Comparison of ENCODE assay signal across 21 cellular contexts in the genomic region with DNA sequence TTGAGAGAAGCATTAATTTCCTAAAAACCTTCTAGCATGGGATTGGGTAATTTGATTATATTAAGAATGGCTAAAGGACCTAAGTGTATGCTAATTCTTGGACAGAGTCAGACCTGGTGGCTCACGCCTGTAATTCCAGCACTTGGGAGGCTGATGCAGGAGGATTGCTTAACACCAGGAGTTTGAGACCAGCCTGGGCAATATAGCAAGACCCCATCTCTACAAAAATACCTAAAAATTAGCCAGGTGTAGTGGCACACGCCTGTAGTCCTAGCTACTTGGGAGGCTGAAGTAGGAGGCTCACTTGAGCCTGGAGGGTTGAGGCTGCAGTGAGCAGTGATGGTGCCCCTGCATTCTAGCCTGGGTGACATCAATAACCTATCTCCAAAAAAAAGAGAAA. TPM values are rescaled to one million over a fixed set of nuclear protein-coding genes. Genes with fewer than 3 reads are reported as not detected.
DNase-seq lines count a peak whose midpoint lies in the region; ATAC-seq and TF ChIP-seq lines count a peak whose summit lies in the region.
"Had no signal": no experiment of that assay in that cellular context is flagged by ENCODE, and none has a peak within 500 bp of the region (broad histone marks: within the 10 kb centered on the region; RNA-seq: fewer than 3 reads in every experiment).

No MANE protein-coding gene starts in this region.

- DNase-seq in natural killer cell, result no peak
- DNase-seq in natural killer cell treated with Interleukin-12 subunit alpha and Interleukin-12 subunit beta and Interleukin-15 and Interleukin-18, amount 100 ng/mL, for 72 hours (ENCODE audit: low spot score), result no peak
- DNase-seq in T-helper 17 cell, result no peak
- no peak for DNase-seq in endothelial cell (ENCODE audit: low spot score)
- DNase-seq in NCI-H2107 treated with DMSO at 0.1 percent for 48 hours (lab: John Stamatoyannopoulos, UW; ENCODE audit: unreplicated experiment), result no peak
- DNase-seq: 8988T; ACHN; C1 segment of cervical spinal cord; Calu3; CD4-positive, alpha-beta memory T cell; COR-L47; DMS53; DMS79 treated with DMSO at 0.1 percent for 48 hours; GF-D8 had no signal

- intact Hi-C loops in natural killer cell (cut with micrococcal nuclease), result no loop called here

- H3K4me3 Mint-ChIP-seq in natural killer cell, result no peak overlapping the region
- no peak overlapping the region for H3K4me3 Mint-ChIP-seq in natural killer cell treated with Interleukin-12 subunit alpha and Interleukin-12 subunit beta and Interleukin-15 and Interleukin-18, amount 100 ng/mL, for 72 hours
- no peak overlapping the region for H3K4me3 Mint-ChIP-seq in T-helper 17 cell
- H3K4me3 Mint-ChIP-seq in endothelial cell (ENCODE audit: unreplicated experiment), result peak overlapping the region; percentile 24
- H3K4me3 Mint-ChIP-seq: CD4-positive, alpha-beta memory T cell; GM23338 had no signal

- no peaks in the 10 kb centered on the region for H3K27me3 Mint-ChIP-seq in natural killer cell (ENCODE audit: low read depth in 2 of 2)
- H3K27me3 Mint-ChIP-seq in natural killer cell treated with Interleukin-12 subunit alpha and Interleukin-12 subunit beta and Interleukin-15 and Interleukin-18, amount 100 ng/mL, for 72 hours, result no peaks in the 10 kb centered on the region
- no peaks in the 10 kb centered on the region for H3K27me3 Mint-ChIP-seq in T-helper 17 cell
- peaks cover 3% of the 10 kb centered on the region for H3K27me3 Mint-ChIP-seq in endothelial cell (ENCODE audit: unreplicated experiment)
- H3K27me3 Mint-ChIP-seq: CD4-positive, alpha-beta memory T cell had no signal

- H3K9me3 ChIP-seq in T-helper 17 cell (ENCODE audit: control insufficient read depth, low read length, poor library complexity, severe bottlenecking), result no peaks in the 10 kb centered on the region
- H3K9me3 ChIP-seq: A549, HAP-1 had no signal

- TF ChIP-seq CTCF in natural killer cell (IDR thresholded peaks at IDR 0.05), result no peak
- TF ChIP-seq CTCF in endothelial cell (IDR thresholded peaks at IDR 0.05; ENCODE audit: unreplicated experiment), result no peak

- peaks cover 0 to 6% of the 10 kb centered on the region in 2 donors for H3K4me1 Mint-ChIP-seq in natural killer cell
- H3K4me1 Mint-ChIP-seq in natural killer cell treated with Interleukin-12 subunit alpha and Interleukin-12 subunit beta and Interleukin-15 and Interleukin-18, amount 100 ng/mL, for 72 hours (ENCODE audit: low read depth in 2 of 2), result peaks cover 0 to 2% of the 10 kb centered on the region in 2 donors
- peaks cover 2% of the 10 kb centered on the region for H3K4me1 Mint-ChIP-seq in T-helper 17 cell
- H3K4me1 Mint-ChIP-seq in endothelial cell (ENCODE audit: unreplicated experiment), result peaks cover 11% of the 10 kb centered on the region
- H3K4me1 Mint-ChIP-seq: GM23338 had no signal

- ATAC-seq in natural killer cell, result no peak
- no peak for ATAC-seq in natural killer cell treated with Interleukin-12 subunit alpha and Interleukin-12 subunit beta and Interleukin-15 and Interleukin-18, amount 100 ng/mL, for 72 hours
- no peak for ATAC-seq in T-helper 17 cell
- ATAC-seq in GM19397 (IDR thresholded peaks at IDR 0.05; ENCODE audit: unreplicated experiment), result no peak
- ATAC-seq in GM18861 (IDR thresholded peaks at IDR 0.05; ENCODE audit: unreplicated experiment), result no peak
- ATAC-seq: A549, GM23338 had no signal

- H3K9me3 Mint-ChIP-seq in natural killer cell (no peaks in the 10 kb centered on the region), endothelial cell (ENCODE audit: unreplicated experiment) (no peaks in the 10 kb centered on the region)
- H3K9me3 Mint-ChIP-seq in natural killer cell treated with Interleukin-12 subunit alpha and Interleukin-12 subunit beta and Interleukin-15 and Interleukin-18, amount 100 ng/mL, for 72 hours, result no peaks in the 10 kb centered on the region
- H3K9me3 Mint-ChIP-seq: CD4-positive, alpha-beta memory T cell; GM23338 had no signal

- peaks cover 48% of the 10 kb centered on the region for H3K36me3 Mint-ChIP-seq in natural killer cell
- peaks cover 51% of the 10 kb centered on the region for H3K36me3 Mint-ChIP-seq in natural killer cell treated with Interleukin-12 subunit alpha and Interleukin-12 subunit beta and Interleukin-15 and Interleukin-18, amount 100 ng/mL, for 72 hours
- H3K36me3 Mint-ChIP-seq in T-helper 17 cell (ENCODE audit: low read depth), result peaks cover 16% of the 10 kb centered on the region
- H3K36me3 Mint-ChIP-seq in endothelial cell (ENCODE audit: low read depth, unreplicated experiment), result peaks cover 54% of the 10 kb centered on the region

- H3K27ac Mint-ChIP-seq in natural killer cell (peak overlapping the region; percentile 58 to 59), T-helper 17 cell (peak overlapping the region; percentile 11), endothelial cell (ENCODE audit: unreplicated experiment) (no peak overlapping the region)
- no peak overlapping the region for H3K27ac Mint-ChIP-seq in natural killer cell treated with Interleukin-12 subunit alpha and Interleukin-12 subunit beta and Interleukin-15 and Interleukin-18, amount 100 ng/mL, for 72 hours
- H3K27ac Mint-ChIP-seq: GM23338 had no signal

RNA-seq across cellular contexts. Expression of gene BMP8A, which starts 45.9 kb away (rescaled TPM):
- total RNA-seq in natural killer cell, result 1 to 10 TPM in 1 of 3 donors, under 1 TPM in 2; 0.29 to 1.6 (median 0.40) TPM
- total RNA-seq in natural killer cell treated with Interleukin-12 subunit alpha and Interleukin-12 subunit beta and Interleukin-15 and Interleukin-18, amount 100 ng/mL, for 72 hours, result under 1 TPM in 1 of 2 donors, not detected in 1; 0.24 TPM
- under 1 TPM in 1 of 2 donors, not detected in 1; 0.23 TPM for total RNA-seq in T-helper 17 cell
- not detected for total RNA-seq in endothelial cell (ENCODE audit: unreplicated experiment)
- total RNA-seq: CD4-positive, alpha-beta memory T cell; Daoy; G401 had no signal

Comparison
In these comparisons a context has a peak if more than half of its experiments do, and no peak if none do; other contexts are left out.
1. H3K27ac Mint-ChIP-seq: peak in natural killer cell (2 of 2) and T-helper 17 cell (single experiment); none in natural killer cell treated with Interleukin-12 subunit alpha and Interleukin-12 subunit beta and Interleukin-15 and Interleukin-18, amount 100 ng/mL, for 72 hours (0 of 2) and endothelial cell (single experiment).